Comparison of ENCODE assay signal across 22 cellular contexts in the genomic region with DNA sequence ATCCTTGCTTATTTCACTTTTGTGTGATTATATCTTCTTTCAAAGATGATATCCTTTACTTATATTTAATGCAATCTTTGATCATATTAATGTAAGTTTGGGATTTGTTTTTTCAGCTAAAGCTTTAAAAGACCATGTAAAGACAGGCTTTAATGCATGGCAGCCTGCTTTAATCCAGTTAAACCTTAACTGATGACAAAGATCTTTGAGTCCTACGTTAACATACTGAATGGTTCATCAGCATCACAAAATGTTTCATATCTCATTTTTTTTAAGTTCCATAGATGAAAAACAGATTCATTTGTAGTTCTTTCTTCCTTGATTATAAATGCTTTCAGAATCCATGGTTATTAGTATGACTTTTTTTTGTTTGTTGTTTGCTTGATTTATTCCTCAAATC.
A peak's percentile ranks its signal among the peaks of the same experiment; 100 is the strongest.
DNase-seq lines count a peak whose midpoint lies in the region; ATAC-seq and TF ChIP-seq lines count a peak whose summit lies in the region.
"Had no signal": no experiment of that assay in that cellular context is flagged by ENCODE, and none has a peak within 500 bp of the region (broad histone marks: within the 10 kb centered on the region; RNA-seq: fewer than 3 reads in every experiment).

No MANE protein-coding gene starts in this region.

- CTCF ChIA-PET in SK-N-SH (lab: Yijun Ruan, JAX): no interaction called here

- H3K79me2 ChIP-seq in SK-N-SH (ENCODE audit: insufficient read depth): no peaks in the 10 kb centered on the region

- intact Hi-C loops in right cardiac atrium (cut with DNase I): no loop called here

- H3K27ac ChIP-seq in SK-N-SH (ENCODE audit: low read depth in 2 of 2, low read length in 1 of 2) (peak overlapping the region in 1 of 2 experiments; percentile 64; a peak in 2 of 4 replicates), right cardiac atrium (ENCODE audit: low read length) (no peak overlapping the region)
- H3K27ac ChIP-seq: 22Rv1; A549; BLaER1 treated with 17β-estradiol and CSF1 and Interleukin-3, amounts not matched to agents 10 nM and 100 nM; C4-2B had no signal

- no peaks in the 10 kb centered on the region for H3K27me3 ChIP-seq in SK-N-SH (ENCODE audit: insufficient read depth)
- no peaks in the 10 kb centered on the region for H3K27me3 ChIP-seq in right cardiac atrium (ENCODE audit: control insufficient read depth, insufficient read depth)
- H3K27me3 ChIP-seq: BLaER1 treated with 17β-estradiol and CSF1 and Interleukin-3, amounts not matched to agents 10 nM and 100 nM had no signal

- TF ChIP-seq EP300 in SK-N-SH (IDR thresholded peaks at IDR 0.05; ENCODE audit: borderline replicate concordance in 1 of 2, low read depth in 1 of 2, low read length in 1 of 2): peak in 1 of 2 experiments; percentile 36; a peak in 1 of 4 replicates

- no peak for ATAC-seq in right cardiac atrium
- ATAC-seq: A549; CD8-positive, alpha-beta T cell; GM12878 had no signal

- no peaks in the 10 kb centered on the region for H3K9me2 ChIP-seq in SK-N-SH

- DNase-seq in NCI-H82 (lab: John Stamatoyannopoulos, UW) (peak; percentile 27), NCI-H82 treated with DMSO at 0.1 percent for 48 hours (lab: John Stamatoyannopoulos, UW; ENCODE audit: unreplicated experiment) (no peak), SK-N-SH (peak; percentile 1), NCI-H524 (lab: John Stamatoyannopoulos, UW) (no peak), right cardiac atrium (no peak)
- DNase-seq: AML-193; Caco-2; Calu3; CD4-positive, alpha-beta T cell; CD8-positive, alpha-beta T cell; DMS 273 treated with DMSO at 0.1 percent for 48 hours; DMS153; DMS53; DMS79; DND-41; EL; GDM1 had no signal

- no peak overlapping the region for H3K9ac ChIP-seq in SK-N-SH
- H3K9ac ChIP-seq: BLaER1 treated with 17β-estradiol and CSF1 and Interleukin-3, amounts not matched to agents 10 nM and 100 nM had no signal

- TF ChIP-seq CTCF in SK-N-SH (IDR thresholded peaks at IDR 0.05): no peak

- H4K20me1 ChIP-seq in SK-N-SH (ENCODE audit: insufficient read depth): no peaks in the 10 kb centered on the region
- H4K20me1 ChIP-seq: BLaER1 treated with 17β-estradiol and CSF1 and Interleukin-3, amounts not matched to agents 10 nM and 100 nM had no signal

- H3K9me3 ChIP-seq in SK-N-SH (no peaks in the 10 kb centered on the region), right cardiac atrium (ENCODE audit: control insufficient read depth, low read length) (no peaks in the 10 kb centered on the region)
- H3K9me3 ChIP-seq: A549; BLaER1 treated with 17β-estradiol and CSF1 and Interleukin-3, amounts not matched to agents 10 nM and 100 nM; Caco-2 had no signal

- no peak overlapping the region for H3K4me2 ChIP-seq in SK-N-SH
- H3K4me2 ChIP-seq: A549; BLaER1 treated with 17β-estradiol and CSF1 and Interleukin-3, amounts not matched to agents 10 nM and 100 nM had no signal

- TF ChIP-seq RAD21 in SK-N-SH (IDR thresholded peaks at IDR 0.05; ENCODE audit: low read length): no peak

- H3K4me3 ChIP-seq in SK-N-SH (ENCODE audit: low read depth in 2 of 2, low read length in 1 of 2): no peak overlapping the region
- H3K4me3 ChIP-seq in right cardiac atrium (ENCODE audit: low read length): no peak overlapping the region
- H3K4me3 ChIP-seq: A549; BLaER1 treated with 17β-estradiol and CSF1 and Interleukin-3, amounts not matched to agents 10 nM and 100 nM; GM12878 had no signal

- H2AFZ ChIP-seq in SK-N-SH (ENCODE audit: low read depth): no peak overlapping the region

- H3K4me1 ChIP-seq in SK-N-SH (ENCODE audit: control insufficient read depth in 1 of 2, insufficient read depth in 2 of 2, low read depth in 1 of 2, low read length in 1 of 2) (no peaks in the 10 kb centered on the region; a peak in 1 of 4 replicates), right cardiac atrium (ENCODE audit: control insufficient read depth, insufficient read depth, low read length) (no peaks in the 10 kb centered on the region)
- H3K4me1 ChIP-seq: A549; BLaER1 treated with 17β-estradiol and CSF1 and Interleukin-3, amounts not matched to agents 10 nM and 100 nM; Caco-2 had no signal

- WGBS in SK-N-SH (ENCODE audit: low lambda C conversion rate): 2% methylated on average over 1 of the region's 1 CpG
- WGBS in right cardiac atrium: 34% methylated on average over 1 of the region's 1 CpG

- H3K36me3 ChIP-seq in SK-N-SH (replicated peaks in 1 of 2; ENCODE audit: control insufficient read depth in 1 of 2, insufficient read depth in 2 of 2, low read length in 1 of 2): no peaks in the 10 kb centered on the region
- H3K36me3 ChIP-seq: BLaER1 treated with 17β-estradiol and CSF1 and Interleukin-3, amounts not matched to agents 10 nM and 100 nM had no signal

- POLR2A ChIA-PET in SK-N-SH (lab: Yijun Ruan, JAX): no interaction called here

- no peaks in the 10 kb centered on the region for H3F3A ChIP-seq in SK-N-SH (replicated peaks; ENCODE audit: insufficient read depth)

TF ChIP-seq in SK-N-SH, 30 proteins besides CTCF, POLR2A, EP300 and RAD21:
- TF ChIP-seq GATA2 (CRISPR knock-in tag; IDR thresholded peaks at IDR 0.05): peak; percentile 56
- TF ChIP-seq TAF1 (IDR thresholded peaks at IDR 0.05; ENCODE audit: borderline replicate concordance, low read depth, low read length): no peak
- no peak for TF ChIP-seq FOSL2 (IDR thresholded peaks at IDR 0.05; ENCODE audit: borderline replicate concordance, low read depth)
- no peak for TF ChIP-seq FOXJ3 (CRISPR knock-in tag; IDR thresholded peaks at IDR 0.05)

Comparison
In these comparisons a context has a peak if more than half of its experiments do, and no peak if none do; other contexts are left out.
1. DNase-seq: peak in NCI-H82 (single experiment) and SK-N-SH (single experiment); none in NCI-H82 treated with DMSO at 0.1 percent for 48 hours (single experiment), NCI-H524 (0 of 2) and right cardiac atrium (0 of 3).